In the genomic region with DNA sequence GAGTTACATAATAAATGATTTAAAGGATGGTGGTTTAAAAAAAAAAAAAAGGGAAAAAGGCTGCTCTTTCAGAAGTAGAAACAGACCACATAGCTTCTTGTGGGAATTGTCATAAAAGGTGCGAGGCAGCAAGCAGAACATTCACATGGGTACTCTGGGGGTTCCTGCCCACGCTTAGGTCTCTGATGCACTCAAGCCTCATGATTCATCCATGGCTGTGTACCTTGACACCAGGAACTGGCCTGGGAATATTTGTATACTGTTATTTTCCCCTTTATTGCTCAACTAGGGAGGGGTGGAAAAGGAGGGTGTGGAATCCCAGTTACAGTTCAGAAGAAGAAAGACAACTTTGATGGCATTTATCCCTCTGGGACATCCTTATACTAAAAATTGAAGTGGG, we compare ENCODE assay signal across 16 cellular contexts. TPM values are rescaled to one million over a fixed set of nuclear protein-coding genes. Genes with fewer than 3 reads are reported as not detected.
A peak's percentile ranks its signal among the peaks of the same experiment; 100 is the strongest.
DNase-seq lines count a peak whose midpoint lies in the region; ATAC-seq and TF ChIP-seq lines count a peak whose summit lies in the region.
"Had no signal": no experiment of that assay in that cellular context is flagged by ENCODE, and none has a peak within 500 bp of the region (broad histone marks: within the 10 kb centered on the region; RNA-seq: fewer than 3 reads in every experiment).

No MANE protein-coding gene starts in this region.

- peak; percentile 66 for DNase-seq in HuH-7 (ENCODE audit: low spot score)
- DNase-seq in brain microvascular endothelial cell = peak; percentile 64
- peak; percentile 85 for DNase-seq in kidney tubule cell (ENCODE audit: low spot score)
- no peak for DNase-seq in smooth muscle cell (lab: John Stamatoyannopoulos, UW; ENCODE audit: unreplicated experiment)
- no peak for DNase-seq in NCI-H1436 treated with DMSO at 0.1 percent for 48 hours (lab: John Stamatoyannopoulos, UW)
- no peak for DNase-seq in upper lobe of right lung
- DNase-seq in heart right ventricle = no peak
- DNase-seq: activated naive CD8-positive, alpha-beta T cell treated with anti-CD3 and anti-CD28 coated beads, Interleukin-2, amount 10 ng/mL, durations not matched to agents 7 days and 5 days; activated T-cell treated with anti-CD3 and anti-CD28 coated beads for 4 hours; C1 segment of cervical spinal cord; midbrain; posterior cingulate gyrus; SIG-M5 had no signal

- H3K27ac ChIP-seq in brain microvascular endothelial cell (peak overlapping the region; percentile 3), smooth muscle cell (ENCODE audit: low read depth) (peak overlapping the region; percentile 50), upper lobe of right lung (no peak overlapping the region), heart right ventricle (no peak overlapping the region)
- H3K27ac ChIP-seq: coronary artery had no signal

- in situ Hi-C loops in brain microvascular endothelial cell (cut with HindIII; ENCODE audit: low pct_ligation_motif_present, low sequenced_read_pairs) = no loop called here

- H3K79me2 ChIP-seq in smooth muscle cell (ENCODE audit: low read depth) = peaks cover 83% of the 10 kb centered on the region

- ATAC-seq in upper lobe of right lung (no peak), heart right ventricle (no peak)

- WGBS in smooth muscle cell (ENCODE audit: low lambda C conversion rate) = 31% methylated on average over 2 of the region's 2 CpGs
- WGBS in heart right ventricle, 2 donors = 88 to 96% methylated on average over 2 of the region's 2 CpGs

- intact Hi-C loops in upper lobe of right lung (cut with DNase I) = no loop called here
- intact Hi-C loops in heart right ventricle (cut with DNase I) = no loop called here

- H4K20me1 ChIP-seq in smooth muscle cell (ENCODE audit: low read depth) = no peaks in the 10 kb centered on the region

- H3K4me3 ChIP-seq in brain microvascular endothelial cell (ENCODE audit: low read depth, low read length) (no peak overlapping the region), smooth muscle cell (no peak overlapping the region), upper lobe of right lung (no peak overlapping the region), heart right ventricle (no peak overlapping the region)
- H3K4me3 ChIP-seq: coronary artery had no signal

- H3K27me3 ChIP-seq in brain microvascular endothelial cell (replicated peaks) = no peaks in the 10 kb centered on the region
- no peaks in the 10 kb centered on the region for H3K27me3 ChIP-seq in smooth muscle cell (ENCODE audit: low read depth)
- H3K27me3 ChIP-seq in upper lobe of right lung = no peaks in the 10 kb centered on the region
- H3K27me3 ChIP-seq in heart right ventricle = no peaks in the 10 kb centered on the region

- H3K9me3 ChIP-seq in smooth muscle cell (replicated peaks; ENCODE audit: low read depth) (no peaks in the 10 kb centered on the region), upper lobe of right lung (no peaks in the 10 kb centered on the region), heart right ventricle (peaks cover 0 to 4% (median 0%) of the 10 kb centered on the region in 11 donors)

- H3K36me3 ChIP-seq in brain microvascular endothelial cell (replicated peaks) (no peaks in the 10 kb centered on the region), smooth muscle cell (ENCODE audit: low read depth) (no peaks in the 10 kb centered on the region), upper lobe of right lung (no peaks in the 10 kb centered on the region), heart right ventricle (peaks cover 0 to 11% (median 0%) of the 10 kb centered on the region in 9 donors)

- TF ChIP-seq CTCF in brain microvascular endothelial cell (IDR thresholded peaks at IDR 0.05; ENCODE audit: low read depth, low read length, missing control alignments) (no peak), smooth muscle cell (IDR thresholded peaks at IDR 0.05; ENCODE audit: borderline replicate concordance, insufficient read depth, poor library complexity, severe bottlenecking) (no peak), upper lobe of right lung (IDR thresholded peaks at IDR 0.05) (no peak), heart right ventricle (IDR thresholded peaks at IDR 0.05) (no peak)

- H3K4me1 ChIP-seq in smooth muscle cell (ENCODE audit: low read depth) (peaks cover 10% of the 10 kb centered on the region), upper lobe of right lung (peaks cover 15% of the 10 kb centered on the region), heart right ventricle (peaks cover 0 to 18% (median 9%) of the 10 kb centered on the region in 9 donors)

- H3K4me2 ChIP-seq in smooth muscle cell = no peak overlapping the region

- H3F3A ChIP-seq in smooth muscle cell (ENCODE audit: low read depth) = peaks cover 10% of the 10 kb centered on the region

- no peak overlapping the region for H2AFZ ChIP-seq in smooth muscle cell (ENCODE audit: low read depth)

- H3K9ac ChIP-seq in smooth muscle cell (ENCODE audit: low read depth) = no peak overlapping the region

RNA-seq across cellular contexts. Expression of a gene that starts 4.0 kb away (rescaled TPM):
- 116 and 121 TPM in 2 replicates for total RNA-seq in smooth muscle cell
- polyA plus RNA-seq in smooth muscle cell = 74.7 and 97.1 TPM in 2 replicates
- total RNA-seq in upper lobe of right lung = 193 TPM
- 10 to 100 TPM; 24.9 to 43.4 (median 32.0) TPM for total RNA-seq in heart right ventricle
- polyA plus RNA-seq in heart right ventricle = 10 to 100 TPM; 24.8 to 35.8 TPM

RNA-seq across cellular contexts. Expression of a gene that starts 34.7 kb away (rescaled TPM):
- 0.13 TPM in 1 of 2 replicates, not detected in the other for total RNA-seq in smooth muscle cell
- not detected in 2 replicates for polyA plus RNA-seq in smooth muscle cell
- total RNA-seq in upper lobe of right lung = 36.4 TPM
- 1 to 10 TPM in 1 of 10 donors, under 1 TPM in 8, not detected in 1; 0.23 to 1.0 (median 0.62) TPM for total RNA-seq in heart right ventricle
- 1 to 10 TPM in 1 of 2 donors, under 1 TPM in 1; 0.64 to 2.7 TPM for polyA plus RNA-seq in heart right ventricle
- total RNA-seq: activated naive CD8-positive, alpha-beta T cell treated with anti-CD3 and anti-CD28 coated beads, Interleukin-2, amount 10 ng/mL, durations not matched to agents 7 days and 5 days; G401 had no signal

RNA-seq across cellular contexts. Expression of a gene that starts 54.9 kb away (rescaled TPM):
- total RNA-seq in smooth muscle cell (not detected in 2 replicates), upper lobe of right lung (0.49 TPM), heart right ventricle (1 to 10 TPM; 1.3 to 7.1 (median 3.1) TPM)
- polyA plus RNA-seq in smooth muscle cell (not detected in 2 replicates), heart right ventricle (1 to 10 TPM in 1 of 2 donors, under 1 TPM in 1; 0.26 to 1.7 TPM)
- total RNA-seq: activated naive CD8-positive, alpha-beta T cell treated with anti-CD3 and anti-CD28 coated beads, Interleukin-2, amount 10 ng/mL, durations not matched to agents 7 days and 5 days; fibroblast of lung; G401 had no signal
- polyA plus RNA-seq: fibroblast of lung had no signal

Comparison
In these comparisons a context has a peak if more than half of its experiments do, and no peak if none do; other contexts are left out.
1. DNase-seq: peak in HuH-7 (single experiment), brain microvascular endothelial cell (single experiment) and kidney tubule cell (single experiment); none in smooth muscle cell (single experiment), NCI-H1436 treated with DMSO at 0.1 percent for 48 hours (single experiment), upper lobe of right lung (single experiment) and heart right ventricle (0 of 2).
2. H3K27ac ChIP-seq: peak in brain microvascular endothelial cell (single experiment) and smooth muscle cell (single experiment); none in upper lobe of right lung (single experiment) and heart right ventricle (0 of 10).
3. RNA of a gene that starts 34.7 kb away (total RNA-seq): 36.4 TPM in upper lobe of right lung (single experiment); 0.23 to 1.0 TPM in heart right ventricle and 0.13 TPM in smooth muscle cell; every median in the first group is over 10 times any median in the second.